In genomic region chr2:20925265-20925889, GRCh38 we compare ENCODE assay signal across 16 cellular contexts.
A peak's percentile ranks its signal among the peaks of the same experiment; 100 is the strongest.
DNase-seq lines count a peak whose midpoint lies in the region; ATAC-seq and TF ChIP-seq lines count a peak whose summit lies in the region.
"Had no signal": no experiment of that assay in that cellular context is flagged by ENCODE, and none has a peak within 500 bp of the region (broad histone marks: within the 10 kb centered on the region; RNA-seq: fewer than 3 reads in every experiment).

No MANE protein-coding gene starts in this region.

- H3K27me3 Mint-ChIP-seq in GM23338 (ENCODE audit: insufficient read depth, low read depth, poor library complexity) = peaks cover 6% of the 10 kb centered on the region
- H3K27me3 Mint-ChIP-seq in natural killer cell (ENCODE audit: low read depth in 2 of 2) = peaks cover 15 to 19% of the 10 kb centered on the region in 2 donors

- no peaks in the 10 kb centered on the region for H3K36me3 ChIP-seq in GM23338 (ENCODE audit: insufficient read depth)
- H3K36me3 ChIP-seq: brain microvascular endothelial cell, sigmoid colon, stomach had no signal

- H3K4me1 ChIP-seq in GM23338 (ENCODE audit: insufficient read depth) = no peaks in the 10 kb centered on the region
- H3K4me1 ChIP-seq: stomach had no signal

- H3F3A ChIP-seq in GM23338 (replicated peaks; ENCODE audit: low read depth) = no peaks in the 10 kb centered on the region

- no peak overlapping the region for H3K4me2 ChIP-seq in GM23338

- no peak overlapping the region for H3K4me3 Mint-ChIP-seq in GM23338
- no peak overlapping the region for H3K4me3 Mint-ChIP-seq in natural killer cell
- H3K4me3 Mint-ChIP-seq: nephron; T-helper 1 cell treated with Interleukin-12 subunit alpha and Interleukin-12 subunit beta and Interleukin-4 antibody, amounts not matched to agents 30 μg/mL and 1 μg/mL, for 36 hours had no signal

- H3K27me3 ChIP-seq in GM23338 (ENCODE audit: insufficient read depth) = no peaks in the 10 kb centered on the region
- H3K27me3 ChIP-seq: brain microvascular endothelial cell, sigmoid colon had no signal

- H3K4me3 ChIP-seq in GM23338 = no peak overlapping the region
- H3K4me3 ChIP-seq: sigmoid colon, stomach had no signal

- intact Hi-C loops in natural killer cell (cut with micrococcal nuclease) = no loop called here

- H3K27ac Mint-ChIP-seq in GM23338 (no peak overlapping the region), natural killer cell (no peak overlapping the region)
- H3K27ac Mint-ChIP-seq: nephron; T-helper 1 cell treated with Interleukin-12 subunit alpha and Interleukin-12 subunit beta and Interleukin-4 antibody, amounts not matched to agents 30 μg/mL and 1 μg/mL, for 36 hours had no signal

- peaks cover 13% of the 10 kb centered on the region; the same call in 2 of the 3 replicates for H3K36me3 Mint-ChIP-seq in GM23338 (ENCODE audit: low read depth)
- no peaks in the 10 kb centered on the region for H3K36me3 Mint-ChIP-seq in natural killer cell

- H3K9me2 ChIP-seq in GM23338 (ENCODE audit: insufficient read depth) = no peaks in the 10 kb centered on the region

- ATAC-seq in GM23338 = peak; percentile 74
- no peak for ATAC-seq in HG03039 (IDR thresholded peaks at IDR 0.05; ENCODE audit: unreplicated experiment)
- ATAC-seq in natural killer cell = no peak
- ATAC-seq: left colon had no signal

- peak; percentile 10 for DNase-seq in AG08395 (ENCODE audit: low spot score)
- DNase-seq in GM23338 (ENCODE audit: low spot score) = peak; percentile 50
- DNase-seq in RWPE1 (ENCODE audit: low spot score) = peak; percentile 25
- DNase-seq in iPS DF 4.7 (ENCODE audit: extremely low read depth, low spot score) = peak; percentile 16
- DNase-seq in mucosa of gallbladder (ENCODE audit: low spot score) = no peak
- DNase-seq in natural killer cell = no peak
- DNase-seq in NCI-H345 (lab: John Stamatoyannopoulos, UW) = no peak
- DNase-seq: activated effector memory CD4-positive, alpha-beta T cell treated with anti-CD3 and anti-CD28 coated beads, Interleukin-2, amount 50 U/mL, for 16 hours; brain microvascular endothelial cell; DMS79 treated with DMSO at 0.1 percent for 48 hours; left colon; sigmoid colon; stomach had no signal

- H3K27ac ChIP-seq in GM23338 (ENCODE audit: low read depth) (no peak overlapping the region), RWPE1 (no peak overlapping the region)
- H3K27ac ChIP-seq: brain microvascular endothelial cell, sigmoid colon, stomach had no signal

- H4K20me1 ChIP-seq in GM23338 (replicated peaks; ENCODE audit: insufficient read depth) = no peaks in the 10 kb centered on the region

- CTCF ChIA-PET in RWPE1 (lab: Yijun Ruan, JAX) = no interaction called here

- POLR2A ChIA-PET in RWPE1 (lab: Yijun Ruan, JAX; ENCODE audit: low non-redundant PET) = no interaction called here

- TF ChIP-seq CTCF in GM23338 (conservative IDR thresholded peaks at IDR 0.05; ENCODE audit: low read depth in 2 of 2) (no peak), RWPE1 (conservative IDR thresholded peaks at IDR 0.05; ENCODE audit: low read depth) (no peak), natural killer cell (IDR thresholded peaks at IDR 0.05) (no peak)

- H2AFZ ChIP-seq in GM23338 = no peak overlapping the region

- H3K79me2 ChIP-seq in GM23338 (replicated peaks; ENCODE audit: insufficient read depth) = no peaks in the 10 kb centered on the region

- H3K9me3 Mint-ChIP-seq in GM23338 (peaks cover 41% of the 10 kb centered on the region), natural killer cell (peaks cover 0 to 6% of the 10 kb centered on the region in 2 donors)

- no peaks in the 10 kb centered on the region for H3K4me1 Mint-ChIP-seq in GM23338
- H3K4me1 Mint-ChIP-seq in natural killer cell = no peaks in the 10 kb centered on the region
- H3K4me1 Mint-ChIP-seq: nephron had no signal

TF ChIP-seq in GM23338, 12 proteins besides CTCF, POLR2A, EP300 and RAD21:
- peak; percentile 83 for TF ChIP-seq REST (IDR thresholded peaks at IDR 0.05; ENCODE audit: unreplicated experiment)
- no peak for TF ChIP-seq NANOG (IDR thresholded peaks at IDR 0.05; ENCODE audit: borderline replicate concordance)

Comparison
In these comparisons a context has a peak if more than half of its experiments do, and no peak if none do; other contexts are left out.
1. DNase-seq: peak in AG08395 (single experiment), GM23338 (single experiment), RWPE1 (single experiment) and iPS DF 4.7 (single experiment); none in mucosa of gallbladder (single experiment), natural killer cell (single experiment) and NCI-H345 (single experiment).